26 cellular contexts compared by ENCODE assay signal in the genomic region with DNA sequence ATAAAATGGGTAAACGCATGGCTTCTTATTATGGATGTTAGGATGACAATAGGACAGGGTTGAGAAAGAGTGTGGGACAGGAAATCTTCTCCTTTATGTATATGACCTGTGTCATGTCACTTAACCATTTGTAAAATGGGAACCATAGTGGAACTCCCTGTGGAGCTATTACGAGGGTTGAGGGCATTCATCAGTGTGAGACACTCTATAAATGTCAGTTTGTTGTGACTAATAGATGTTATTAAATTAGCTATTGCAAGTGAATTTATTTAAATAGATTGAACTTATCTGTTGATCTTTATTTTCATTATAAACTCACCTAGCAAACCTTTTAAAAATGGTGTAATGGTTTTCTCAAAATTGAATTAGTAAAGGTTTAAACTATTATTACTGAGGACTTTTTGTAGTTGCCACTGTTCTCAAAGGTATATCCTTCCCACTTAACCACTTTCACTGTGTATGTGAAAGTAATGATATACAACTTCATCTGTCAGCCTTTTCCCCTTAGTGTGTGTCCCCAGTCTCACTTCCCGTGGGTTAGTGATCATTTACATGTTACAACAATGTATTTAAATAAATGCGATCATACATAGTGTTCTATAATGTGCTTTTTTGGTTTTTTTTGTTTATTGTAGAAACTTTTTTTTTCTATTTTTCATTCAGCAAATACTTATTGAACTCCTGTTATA. TPM values are rescaled to one million over a fixed set of nuclear protein-coding genes. Genes with fewer than 3 reads are reported as not detected.
DNase-seq lines count a peak whose midpoint lies in the region; ATAC-seq and TF ChIP-seq lines count a peak whose summit lies in the region.
"Had no signal": no experiment of that assay in that cellular context is flagged by ENCODE, and none has a peak within 500 bp of the region (broad histone marks: within the 10 kb centered on the region; RNA-seq: fewer than 3 reads in every experiment).

No MANE protein-coding gene starts in this region.

- peaks cover 0 to 1% of the 10 kb centered on the region in 2 donors for H3K36me3 ChIP-seq in body of pancreas (replicated peaks in 1 of 2; ENCODE audit: insufficient read depth in 1 of 2, low read depth in 2 of 2)
- 0 out of 2 replicates have a peak, but pooled peaks cover 3% of the 10 kb centered on the region for H3K36me3 ChIP-seq in MM.1S (replicated peaks; ENCODE audit: insufficient read depth, low read length)
- H3K36me3 ChIP-seq in stomach = peaks cover 0 to 65% (median 39%) of the 10 kb centered on the region in 4 donors
- H3K36me3 ChIP-seq: ovary, vagina had no signal

- no peak overlapping the region for H3K4me2 ChIP-seq in MM.1S (ENCODE audit: low read depth, low read length)
- H3K4me2 ChIP-seq: BLaER1 treated with 17β-estradiol and CSF1 and Interleukin-3, amounts not matched to agents 10 nM and 100 nM had no signal

- no peaks in the 10 kb centered on the region for H3K9me3 ChIP-seq in body of pancreas
- no peaks in the 10 kb centered on the region for H3K9me3 ChIP-seq in MM.1S (replicated peaks; ENCODE audit: insufficient read depth, low read length)
- no peaks in the 10 kb centered on the region for H3K9me3 ChIP-seq in stomach
- H3K9me3 ChIP-seq: BLaER1 treated with 17β-estradiol and CSF1 and Interleukin-3, amounts not matched to agents 10 nM and 100 nM; heart left ventricle; ovary; vagina had no signal

- H3K4me3 Mint-ChIP-seq in activated naive CD4-positive, alpha-beta T cell treated with anti-CD3 and anti-CD28 coated beads, Interleukin-2, amount 50 U/mL, for 24 hours = no peak overlapping the region
- no peak overlapping the region for H3K4me3 Mint-ChIP-seq in activated naive CD4-positive, alpha-beta T cell treated with anti-CD3 and anti-CD28 coated beads, Interleukin-2, amount 10 ng/mL, durations not matched to agents 7 days and 5 days
- H3K4me3 Mint-ChIP-seq: naive thymus-derived CD8-positive, alpha-beta T cell; T-helper 1 cell treated with Interleukin-12 subunit alpha and Interleukin-12 subunit beta and Interleukin-4 antibody, amounts not matched to agents 30 μg/mL and 1 μg/mL, for 36 hours had no signal

- H3K27ac ChIP-seq in body of pancreas = no peak overlapping the region
- no peak overlapping the region for H3K27ac ChIP-seq in MM.1S (ENCODE audit: low read length)
- no peak overlapping the region for H3K27ac ChIP-seq in stomach
- H3K27ac ChIP-seq: BLaER1 treated with 17β-estradiol and CSF1 and Interleukin-3, amounts not matched to agents 10 nM and 100 nM; heart left ventricle; HL-60; ovary; vagina had no signal

- H3K4me3 ChIP-seq in body of pancreas = no peak overlapping the region
- no peak overlapping the region for H3K4me3 ChIP-seq in MM.1S (ENCODE audit: low read length)
- H3K4me3 ChIP-seq in stomach = no peak overlapping the region
- H3K4me3 ChIP-seq: BLaER1 treated with 17β-estradiol and CSF1 and Interleukin-3, amounts not matched to agents 10 nM and 100 nM; heart left ventricle; ovary; vagina had no signal

- H3K4me1 ChIP-seq in body of pancreas (no peaks in the 10 kb centered on the region), MM.1S (ENCODE audit: low read length) (no peaks in the 10 kb centered on the region), stomach (no peaks in the 10 kb centered on the region)
- H3K4me1 ChIP-seq: vagina had no signal

- no peaks in the 10 kb centered on the region for H3K9me3 Mint-ChIP-seq in activated naive CD4-positive, alpha-beta T cell treated with anti-CD3 and anti-CD28 coated beads, Interleukin-2, amount 50 U/mL, for 24 hours
- H3K9me3 Mint-ChIP-seq in activated naive CD4-positive, alpha-beta T cell treated with anti-CD3 and anti-CD28 coated beads, Interleukin-2, amount 10 ng/mL, durations not matched to agents 7 days and 5 days = no peaks in the 10 kb centered on the region
- H3K9me3 Mint-ChIP-seq: naive thymus-derived CD8-positive, alpha-beta T cell; T-helper 1 cell treated with Interleukin-12 subunit alpha and Interleukin-12 subunit beta and Interleukin-4 antibody, amounts not matched to agents 30 μg/mL and 1 μg/mL, for 36 hours had no signal

- H2AFZ ChIP-seq in MM.1S (ENCODE audit: low read length) = no peak overlapping the region

- peaks cover 16% of the 10 kb centered on the region for H3K36me3 Mint-ChIP-seq in activated naive CD4-positive, alpha-beta T cell treated with anti-CD3 and anti-CD28 coated beads, Interleukin-2, amount 50 U/mL, for 24 hours
- H3K36me3 Mint-ChIP-seq in activated naive CD4-positive, alpha-beta T cell treated with anti-CD3 and anti-CD28 coated beads, Interleukin-2, amount 10 ng/mL, durations not matched to agents 7 days and 5 days = peaks cover 58% of the 10 kb centered on the region

- CTCF ChIA-PET in activated naive CD4-positive, alpha-beta T cell treated with anti-CD3 and anti-CD28 coated beads, Interleukin-2, amount 10 ng/mL, durations not matched to agents 7 days and 5 days (lab: Charles Lee) = no interaction called here

- no peaks in the 10 kb centered on the region for H3K27me3 Mint-ChIP-seq in activated naive CD4-positive, alpha-beta T cell treated with anti-CD3 and anti-CD28 coated beads, Interleukin-2, amount 50 U/mL, for 24 hours
- no peaks in the 10 kb centered on the region for H3K27me3 Mint-ChIP-seq in activated naive CD4-positive, alpha-beta T cell treated with anti-CD3 and anti-CD28 coated beads, Interleukin-2, amount 10 ng/mL, durations not matched to agents 7 days and 5 days
- H3K27me3 Mint-ChIP-seq: naive thymus-derived CD8-positive, alpha-beta T cell had no signal

- H3K27ac Mint-ChIP-seq in activated naive CD4-positive, alpha-beta T cell treated with anti-CD3 and anti-CD28 coated beads, Interleukin-2, amount 50 U/mL, for 24 hours = peak overlapping the region; percentile 55
- H3K27ac Mint-ChIP-seq in activated naive CD4-positive, alpha-beta T cell treated with anti-CD3 and anti-CD28 coated beads, Interleukin-2, amount 10 ng/mL, durations not matched to agents 7 days and 5 days = no peak overlapping the region
- H3K27ac Mint-ChIP-seq: T-helper 1 cell treated with Interleukin-12 subunit alpha and Interleukin-12 subunit beta and Interleukin-4 antibody, amounts not matched to agents 30 μg/mL and 1 μg/mL, for 36 hours had no signal

- TF ChIP-seq POLR2A in body of pancreas (IDR thresholded peaks at IDR 0.05) (no peak), stomach (IDR thresholded peaks at IDR 0.05) (no peak)

- DNase-seq in activated naive CD4-positive, alpha-beta T cell treated with anti-CD3 and anti-CD28 coated beads, Interleukin-2, amount 10 ng/mL, durations not matched to agents 7 days and 5 days = no peak
- DNase-seq in body of pancreas (no peak), MM.1S (no peak), stomach (no peak), NCI-H345 treated with DMSO at 0.1 percent for 48 hours (lab: John Stamatoyannopoulos, UW; ENCODE audit: unreplicated experiment) (no peak)
- DNase-seq: ACHN; activated CD4-positive, alpha-beta T cell treated with anti-CD3 and anti-CD28 coated beads, Interleukin-2, amount 50 U/mL, for 1 hour; activated gamma-delta T cell; amniotic stem cell; dermis blood vessel endothelial cell; DMS 273 treated with DMSO at 0.1 percent for 48 hours; heart left ventricle; naive thymus-derived CD8-positive, alpha-beta T cell; NCI-H1694; ovary; PC-3; right cardiac atrium; SHP77 treated with DMSO at 0.1 percent for 48 hours; stimulated activated CD4-positive, alpha-beta T cell treated with anti-CD3 and anti-CD28 coated beads, Interleukin-15, amount 100 ng/mL, for 24 hours had no signal

- H3K9me2 ChIP-seq in MM.1S (replicated peaks; ENCODE audit: insufficient read depth, low read length) = no peaks in the 10 kb centered on the region

- WGBS in body of pancreas, 2 donors = 60 to 83% methylated on average over 4 of the region's 4 CpGs
- 66 to 89% (median 86%) methylated on average over 4 of the region's 4 CpGs for WGBS in stomach, 5 donors

- ATAC-seq in GM21529 (IDR thresholded peaks at IDR 0.05; ENCODE audit: unreplicated experiment) = peak; percentile 61
- peak; percentile 57 for ATAC-seq in HG03457 (IDR thresholded peaks at IDR 0.05; ENCODE audit: unreplicated experiment)
- no peak for ATAC-seq in body of pancreas
- ATAC-seq: heart left ventricle; naive thymus-derived CD8-positive, alpha-beta T cell; PC-3; right cardiac atrium had no signal

- H3K9ac ChIP-seq in MM.1S (ENCODE audit: low read length) = no peak overlapping the region
- H3K9ac ChIP-seq: BLaER1 treated with 17β-estradiol and CSF1 and Interleukin-3, amounts not matched to agents 10 nM and 100 nM had no signal

- H3K4me1 Mint-ChIP-seq in activated naive CD4-positive, alpha-beta T cell treated with anti-CD3 and anti-CD28 coated beads, Interleukin-2, amount 50 U/mL, for 24 hours = peaks cover 82% of the 10 kb centered on the region
- H3K4me1 Mint-ChIP-seq in activated naive CD4-positive, alpha-beta T cell treated with anti-CD3 and anti-CD28 coated beads, Interleukin-2, amount 10 ng/mL, durations not matched to agents 7 days and 5 days = peaks cover 15% of the 10 kb centered on the region

- no peaks in the 10 kb centered on the region for H3F3A ChIP-seq in MM.1S (ENCODE audit: insufficient read depth, low read length)

- intact Hi-C loops in body of pancreas (cut with DNase I) (no loop called here), stomach (cut with DNase I; ENCODE audit: low total_unique reads) (no loop called here)

- TF ChIP-seq EP300 in stomach (IDR thresholded peaks at IDR 0.05) = no peak

- no peaks in the 10 kb centered on the region for H4K20me1 ChIP-seq in MM.1S (ENCODE audit: insufficient read depth, low read length)
- H4K20me1 ChIP-seq: BLaER1 treated with 17β-estradiol and CSF1 and Interleukin-3, amounts not matched to agents 10 nM and 100 nM had no signal

- 0 out of 2 replicates have a peak, but pooled peaks cover 2% of the 10 kb centered on the region for H3K79me2 ChIP-seq in MM.1S (ENCODE audit: low read length)

- H3K27me3 ChIP-seq in body of pancreas (no peaks in the 10 kb centered on the region), MM.1S (replicated peaks; ENCODE audit: insufficient read depth, low read length) (no peaks in the 10 kb centered on the region), stomach (no peaks in the 10 kb centered on the region)
- H3K27me3 ChIP-seq: BLaER1 treated with 17β-estradiol and CSF1 and Interleukin-3, amounts not matched to agents 10 nM and 100 nM; heart left ventricle; ovary; vagina had no signal

- TF ChIP-seq CTCF in body of pancreas (IDR thresholded peaks at IDR 0.05) = no peak
- no peak for TF ChIP-seq CTCF in MM.1S (IDR thresholded peaks at IDR 0.05; ENCODE audit: low read length)
- no peak for TF ChIP-seq CTCF in stomach (IDR thresholded peaks at IDR 0.05)

RNA-seq across cellular contexts. Expression of gene HELB, which starts 17.1 kb away (rescaled TPM):
- total RNA-seq in body of pancreas (1 to 10 TPM; 2.9 to 3.6 TPM), stomach (10 to 100 TPM in 1 of 5 donors, 1 to 10 TPM in 2, under 1 TPM in 2; 0.58 to 10.1 (median 3.6) TPM)
- polyA plus RNA-seq in stomach = under 1 TPM; 0.31 to 0.50 (median 0.46) TPM
